ENCODE assay signal across 10 cellular contexts in the genomic region with DNA sequence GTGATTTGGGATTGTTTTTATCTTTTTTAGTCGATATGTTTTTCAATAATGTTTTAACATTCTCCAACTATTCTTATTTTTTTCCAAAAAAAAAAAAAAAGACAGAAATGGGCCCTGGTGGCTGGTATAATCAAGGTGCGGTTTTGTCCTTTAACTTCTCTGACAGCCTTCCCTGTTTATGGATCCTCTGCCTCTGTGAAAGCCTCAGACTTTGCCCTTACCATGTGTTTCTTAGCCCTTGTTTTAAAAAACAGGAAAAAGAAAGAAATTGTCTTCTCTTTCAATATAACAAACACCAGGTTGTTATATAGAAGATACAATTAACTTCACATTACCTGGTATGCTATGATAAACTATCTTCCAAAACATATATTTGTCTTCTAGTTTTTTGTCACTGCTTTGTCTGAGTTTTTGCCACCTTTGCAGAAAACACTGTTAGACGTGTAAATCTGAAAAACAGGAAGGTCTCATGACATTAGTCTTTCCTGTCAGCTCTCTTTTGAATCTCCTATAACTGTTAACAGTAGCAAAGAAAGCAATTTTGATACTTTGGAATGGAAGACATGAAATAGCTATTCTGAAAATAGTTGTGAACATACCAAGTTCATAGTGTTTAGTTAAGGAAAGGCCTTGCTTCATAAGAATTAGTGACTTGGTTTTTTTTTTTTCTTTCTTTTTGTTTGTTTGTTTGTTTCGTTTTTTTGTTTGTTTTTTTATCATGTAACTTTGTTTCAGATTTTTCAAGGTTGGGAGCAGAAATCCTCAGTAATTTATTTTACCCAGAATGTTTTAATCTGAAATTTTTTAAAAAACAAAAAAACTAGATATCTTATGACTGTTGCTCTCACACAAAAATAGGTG. TPM values are rescaled to one million over a fixed set of nuclear protein-coding genes. Genes with fewer than 3 reads are reported as not detected.
DNase-seq lines count a peak whose midpoint lies in the region; ATAC-seq and TF ChIP-seq lines count a peak whose summit lies in the region.
"Had no signal": no experiment of that assay in that cellular context is flagged by ENCODE, and none has a peak within 500 bp of the region (broad histone marks: within the 10 kb centered on the region; RNA-seq: fewer than 3 reads in every experiment).

No MANE protein-coding gene starts in this region.

- POLR2A ChIA-PET in activated CD4-positive, alpha-beta memory T cell treated with anti-CD3 and anti-CD28 coated beads, Interleukin-2, amount 10 ng/mL, durations not matched to agents 7 days and 5 days (lab: Charles Lee) = interaction anchor here (0.7 to 7.2 kb wide), 18 partner anchors 9 to 1143 kb away, joined by 3 to 203 read pairs (median 5); a partner anchor contains a TSS

- CTCF ChIA-PET in activated CD4-positive, alpha-beta memory T cell treated with anti-CD3 and anti-CD28 coated beads, Interleukin-2, amount 10 ng/mL, durations not matched to agents 7 days and 5 days (lab: Charles Lee) = interaction anchor here (0.6 to 1.3 kb wide), 10 partner anchors 11 to 169 kb away, joined by 3 to 10 read pairs (median 4); a partner anchor contains a TSS

- peaks cover 14% of the 10 kb centered on the region for H3K36me3 Mint-ChIP-seq in activated CD4-positive, alpha-beta T cell treated with anti-CD3 and anti-CD28 coated beads, Interleukin-2, amount 10 ng/mL, durations not matched to agents 24 days and 14 days (ENCODE audit: low read depth)
- H3K36me3 Mint-ChIP-seq in activated CD4-positive, alpha-beta memory T cell treated with anti-CD3 and anti-CD28 coated beads, Interleukin-2, amount 10 ng/mL, durations not matched to agents 7 days and 5 days (ENCODE audit: low read depth) = peaks cover 34% of the 10 kb centered on the region

- H3K27me3 ChIP-seq in left lung = no peaks in the 10 kb centered on the region
- H3K27me3 ChIP-seq in tibial artery = no peaks in the 10 kb centered on the region
- H3K27me3 ChIP-seq: heart right ventricle had no signal

- peaks cover 70% of the 10 kb centered on the region for H3K4me1 Mint-ChIP-seq in activated CD4-positive, alpha-beta T cell treated with anti-CD3 and anti-CD28 coated beads, Interleukin-2, amount 10 ng/mL, durations not matched to agents 24 days and 14 days
- H3K4me1 Mint-ChIP-seq in activated CD4-positive, alpha-beta memory T cell treated with anti-CD3 and anti-CD28 coated beads, Interleukin-2, amount 10 ng/mL, durations not matched to agents 7 days and 5 days = peaks cover 83% of the 10 kb centered on the region

- no peak for DNase-seq in activated CD4-positive, alpha-beta T cell treated with anti-CD3 and anti-CD28 coated beads, Interleukin-2, amount 10 ng/mL, durations not matched to agents 24 days and 14 days
- no peak for DNase-seq in activated CD4-positive, alpha-beta T cell treated with anti-CD3 and anti-CD28 coated beads, Interleukin-2, amount 50 U/mL, for 4 hours
- no peak for DNase-seq in activated CD4-positive, alpha-beta memory T cell treated with anti-CD3 and anti-CD28 coated beads, Interleukin-2, amount 10 ng/mL, durations not matched to agents 7 days and 5 days
- DNase-seq in left lung = no peak
- no peak for DNase-seq in tibial artery
- no peak for DNase-seq in NCI-H2227 treated with DMSO at 0.1 percent for 48 hours (lab: John Stamatoyannopoulos, UW)
- no peak for DNase-seq in DMS 273 (lab: John Stamatoyannopoulos, UW; ENCODE audit: unreplicated experiment)
- DNase-seq in KBM-7 = no peak
- DNase-seq: heart right ventricle, WERI-Rb-1 had no signal

- no peaks in the 10 kb centered on the region for H3K36me3 ChIP-seq in left lung
- H3K36me3 ChIP-seq in tibial artery = no peaks in the 10 kb centered on the region
- H3K36me3 ChIP-seq: WERI-Rb-1 had no signal

- H3K4me3 ChIP-seq in left lung = no peak overlapping the region
- no peak overlapping the region for H3K4me3 ChIP-seq in tibial artery
- H3K4me3 ChIP-seq: heart right ventricle had no signal

- H3K9me3 ChIP-seq in left lung (no peaks in the 10 kb centered on the region), tibial artery (no peaks in the 10 kb centered on the region)
- H3K9me3 ChIP-seq: heart right ventricle had no signal

- peak overlapping the region; percentile 82 to 87 for H3K27ac ChIP-seq in left lung
- peak overlapping the region; percentile 68 to 75 for H3K27ac ChIP-seq in tibial artery
- H3K27ac ChIP-seq: WERI-Rb-1 had no signal

- no peak for ATAC-seq in left lung

- no peaks in the 10 kb centered on the region for H3K27me3 Mint-ChIP-seq in activated CD4-positive, alpha-beta T cell treated with anti-CD3 and anti-CD28 coated beads, Interleukin-2, amount 10 ng/mL, durations not matched to agents 24 days and 14 days
- no peaks in the 10 kb centered on the region for H3K27me3 Mint-ChIP-seq in activated CD4-positive, alpha-beta memory T cell treated with anti-CD3 and anti-CD28 coated beads, Interleukin-2, amount 10 ng/mL, durations not matched to agents 7 days and 5 days

- H3K9me3 Mint-ChIP-seq in activated CD4-positive, alpha-beta T cell treated with anti-CD3 and anti-CD28 coated beads, Interleukin-2, amount 10 ng/mL, durations not matched to agents 24 days and 14 days = no peaks in the 10 kb centered on the region
- no peaks in the 10 kb centered on the region for H3K9me3 Mint-ChIP-seq in activated CD4-positive, alpha-beta memory T cell treated with anti-CD3 and anti-CD28 coated beads, Interleukin-2, amount 10 ng/mL, durations not matched to agents 7 days and 5 days

- in situ Hi-C loops in KBM-7 (cut with MboI; ENCODE audit: low pct_unique_long_range_greater_than_20kb, low sequenced_read_pairs) = no loop called here

- H3K4me1 ChIP-seq in left lung (peaks cover 51 to 81% of the 10 kb centered on the region in 2 donors), tibial artery (peaks cover 0 to 71% (median 39%) of the 10 kb centered on the region in 4 donors)

- TF ChIP-seq CTCF in left lung (IDR thresholded peaks at IDR 0.05) = no peak
- no peak for TF ChIP-seq CTCF in tibial artery (IDR thresholded peaks at IDR 0.05)

- H3K4me3 Mint-ChIP-seq in activated CD4-positive, alpha-beta T cell treated with anti-CD3 and anti-CD28 coated beads, Interleukin-2, amount 10 ng/mL, durations not matched to agents 24 days and 14 days = peak overlapping the region; percentile 85
- peak overlapping the region; percentile 62 for H3K4me3 Mint-ChIP-seq in activated CD4-positive, alpha-beta memory T cell treated with anti-CD3 and anti-CD28 coated beads, Interleukin-2, amount 10 ng/mL, durations not matched to agents 7 days and 5 days

- intact Hi-C loops in activated CD4-positive, alpha-beta T cell treated with anti-CD3 and anti-CD28 coated beads, Interleukin-2, amount 10 ng/mL, durations not matched to agents 24 days and 14 days (cut with micrococcal nuclease) = loop anchor here (1.0 to 10.0 kb wide), 4 partner anchors 11 to 943 kb away; a partner anchor contains a TSS
- intact Hi-C loops in left lung (cut with DNase I) = no loop called here
- intact Hi-C loops in tibial artery (cut with DNase I; ENCODE audit: low total_unique reads) = no loop called here

- peak overlapping the region; percentile 96 for H3K27ac Mint-ChIP-seq in activated CD4-positive, alpha-beta T cell treated with anti-CD3 and anti-CD28 coated beads, Interleukin-2, amount 10 ng/mL, durations not matched to agents 24 days and 14 days
- peak overlapping the region; percentile 93 for H3K27ac Mint-ChIP-seq in activated CD4-positive, alpha-beta memory T cell treated with anti-CD3 and anti-CD28 coated beads, Interleukin-2, amount 10 ng/mL, durations not matched to agents 7 days and 5 days

RNA-seq across cellular contexts. Expression of a gene that starts 31.7 kb away (rescaled TPM):
- 385 and 389 TPM in 2 replicates for total RNA-seq in activated CD4-positive, alpha-beta T cell treated with anti-CD3 and anti-CD28 coated beads, Interleukin-2, amount 10 ng/mL, durations not matched to agents 24 days and 14 days
- total RNA-seq in activated CD4-positive, alpha-beta memory T cell treated with anti-CD3 and anti-CD28 coated beads, Interleukin-2, amount 10 ng/mL, durations not matched to agents 7 days and 5 days = 100 to 1,000 TPM; 234 to 254 TPM
- 100 to 1,000 TPM in 1 of 2 donors, 10 to 100 TPM in 1; 69.4 to 122 TPM for total RNA-seq in left lung

RNA-seq across cellular contexts. Expression of a gene that starts 55.1 kb away (rescaled TPM):
- 28.9 and 33.5 TPM in 2 replicates for total RNA-seq in activated CD4-positive, alpha-beta T cell treated with anti-CD3 and anti-CD28 coated beads, Interleukin-2, amount 10 ng/mL, durations not matched to agents 24 days and 14 days
- total RNA-seq in activated CD4-positive, alpha-beta memory T cell treated with anti-CD3 and anti-CD28 coated beads, Interleukin-2, amount 10 ng/mL, durations not matched to agents 7 days and 5 days = 10 to 100 TPM; 34.1 TPM
- total RNA-seq in left lung = 10 to 100 TPM; 30.3 to 33.3 TPM
